Comparison of ENCODE assay signal across 8 cellular contexts in the genomic region with DNA sequence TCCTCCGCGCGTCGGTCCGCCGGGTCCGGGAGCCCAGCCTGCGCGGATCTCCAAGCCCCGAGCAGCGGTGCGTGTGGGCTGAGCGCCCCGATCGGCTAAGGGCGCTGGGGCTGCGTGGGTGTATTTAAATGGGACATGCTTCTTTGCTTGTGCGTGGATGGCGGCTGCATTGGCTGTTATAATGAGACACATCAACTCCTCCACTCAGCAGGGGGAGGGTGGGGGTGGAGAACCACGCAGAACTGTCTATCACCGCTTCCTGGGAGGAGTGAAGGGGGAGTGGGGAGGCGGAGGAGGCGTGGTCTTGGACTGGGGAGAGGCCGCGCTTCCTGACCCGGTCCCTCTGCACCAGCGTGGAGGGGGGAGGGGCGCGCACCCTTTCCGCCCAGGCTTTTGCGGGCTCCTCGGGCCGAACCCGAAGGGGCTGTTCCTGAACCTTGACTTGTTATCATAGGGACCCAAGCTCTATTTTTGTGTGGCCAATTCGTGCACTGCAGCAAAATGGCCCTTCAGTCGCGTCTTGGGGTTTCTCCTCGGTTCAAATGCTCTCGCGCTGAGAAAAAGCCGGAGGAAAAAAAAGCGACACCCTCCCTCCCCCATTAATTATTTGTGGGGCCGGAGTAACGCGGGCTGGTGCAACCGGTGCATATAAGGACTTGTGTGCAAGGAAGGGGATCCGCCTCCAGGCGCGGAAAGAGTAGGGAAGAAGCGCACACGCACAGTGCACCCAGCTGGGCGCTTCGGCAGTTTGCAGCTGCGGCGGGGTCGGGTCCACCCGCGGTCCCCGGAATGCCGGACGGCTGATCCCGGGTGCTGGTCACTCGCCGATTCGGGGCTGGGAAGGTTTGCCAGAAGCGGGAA. TPM values are rescaled to one million over a fixed set of nuclear protein-coding genes. Genes with fewer than 3 reads are reported as not detected.
DNase-seq lines count a peak whose midpoint lies in the region; FAIRE-seq and TF ChIP-seq lines count a peak whose summit lies in the region.

Gene TNIK (minus strand): TSS at position 180 of the 861 bp plus-strand sequence. CDS start 342 bp downstream, outside the sequence.

- H3K27me3 ChIP-seq in SJSA1 (replicated peaks): peaks cover 15% of the 10 kb centered on the region

- DNase-seq in GOT3 (lab: John Stamatoyannopoulos, UW) (peak; percentile 45), SJSA1 (ENCODE audit: low read depth in 1 of 2, low spot score in 2 of 2) (peak; percentile 54 to 73), frontal cortex (ENCODE audit: low spot score in 2 of 2) (peak; percentile 85 to 87), non-pigmented ciliary epithelial cell (ENCODE audit: low read depth) (peak; percentile 86), superior temporal gyrus (ENCODE audit: extremely low spot score) (peak; percentile 91)
- DNase-seq in activated naive CD4-positive, alpha-beta T cell (lab: John Stamatoyannopoulos, UW): peak; percentile 73 to 89 (median 79)

- no peak within 1 kb of the TSS for H3K27ac ChIP-seq in SJSA1

- peak within 1 kb of the TSS; percentile 92 for H3K9ac ChIP-seq in ES-I3 (ENCODE audit: low read depth, low read length)

- H3K36me3 ChIP-seq in ES-I3 (ENCODE audit: insufficient read depth, low read length): no peaks in the 10 kb centered on the region
- no peaks in the 10 kb centered on the region for H3K36me3 ChIP-seq in SJSA1

- peak within 1 kb of the TSS; percentile 46 for H3K4me3 ChIP-seq in SJSA1

- no peaks in the 10 kb centered on the region for H3K9me3 ChIP-seq in ES-I3 (ENCODE audit: control insufficient read depth, insufficient read depth, low read length)
- H3K9me3 ChIP-seq in SJSA1 (replicated peaks): no peaks in the 10 kb centered on the region

- H3K4me1 ChIP-seq in ES-I3 (ENCODE audit: insufficient read depth, low read length) (peaks cover 9% of the 10 kb centered on the region), SJSA1 (replicated peaks) (peaks cover 7% of the 10 kb centered on the region)

- FAIRE-seq in frontal cortex (lab: Jason Lieb, UNC): no peak

- TF ChIP-seq CTCF in LNCAP (IDR thresholded peaks at IDR 0.05): peak; percentile 40; the same call in 1 of the 2 replicates

RNA-seq across cellular contexts. Expression of gene TNIK, which starts in this region (rescaled TPM):
- 0.16 and 0.47 TPM in 2 replicates for total RNA-seq in SJSA1 (2014; rRNA removed; shearing (Covaris generic))
- total RNA-seq in frontal cortex: 75.4 TPM

Comparison
In these comparisons a context has a peak if more than half of its experiments do, and no peak if none do; other contexts are left out.
1. RNA of gene TNIK (total RNA-seq): 75.4 TPM in frontal cortex (single experiment); 0.16 to 0.47 TPM in SJSA1; every median in the first group is over 10 times any median in the second.
2. Peak in DNase-seq and H3K4me3 ChIP-seq in SJSA1; RNA of the gene not detected or under 1 TPM.
3. Peak in every context shown above with its lines, with median percentiles within 50 percentile points of each other: DNase-seq.